Comparison of ENCODE assay signal across 14 cellular contexts in the genomic region with DNA sequence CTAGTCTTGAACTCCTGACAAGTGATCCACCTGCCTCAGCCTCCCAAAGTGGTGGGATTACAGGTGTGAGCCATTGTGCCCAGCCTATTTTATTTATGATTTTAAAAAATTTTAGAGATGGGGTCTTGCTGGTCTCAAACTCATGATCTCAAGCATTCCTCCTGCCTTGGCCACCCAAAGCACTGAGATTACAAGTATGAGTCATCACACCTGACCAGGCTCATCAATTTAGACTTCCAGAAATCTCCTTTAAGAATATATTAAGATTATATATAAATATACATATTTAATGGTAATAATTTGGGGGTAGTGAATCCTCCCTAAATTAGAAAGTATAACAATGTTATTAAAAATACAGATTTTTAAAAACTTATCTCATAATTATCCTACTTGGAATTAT. TPM values are rescaled to one million over a fixed set of nuclear protein-coding genes. Genes with fewer than 3 reads are reported as not detected.
"Had no signal": no experiment of that assay in that cellular context is flagged by ENCODE, and none has a peak within 500 bp of the region (broad histone marks: within the 10 kb centered on the region; RNA-seq: fewer than 3 reads in every experiment).

No MANE protein-coding gene starts in this region.

- DNase-seq: activated CD4-positive, alpha-beta memory T cell treated with anti-CD3 and anti-CD28 coated beads, Interleukin-2, amount 10 ng/mL, durations not matched to agents 7 days and 5 days; activated CD8-positive, alpha-beta memory T cell treated with anti-CD3 and anti-CD28 coated beads, Interleukin-2, amount 50 U/mL, for 4 hours; activated T-cell treated with anti-CD3 and anti-CD28 coated beads, Interleukin-2, amount 50 U/mL, for 72 hours; cortex of kidney; effector CD8-positive, alpha-beta T cell; immature natural killer cell; naive thymus-derived CD4-positive, alpha-beta T cell; small intestine; substantia nigra; T-helper 1 cell had no signal

- H3K9me3 ChIP-seq: neutrophil had no signal

- H3K36me3 ChIP-seq: neutrophil had no signal

- H3K27ac Mint-ChIP-seq: activated CD4-positive, alpha-beta memory T cell treated with anti-CD3 and anti-CD28 coated beads, Interleukin-2, amount 10 ng/mL, durations not matched to agents 7 days and 5 days; activated T-cell treated with anti-CD3 and anti-CD28 coated beads, Interleukin-2, amount 50 U/mL, for 72 hours; immature natural killer cell; naive thymus-derived CD4-positive, alpha-beta T cell; stimulated activated memory B cell treated with anti-CD40 and anti-IgM and Interleukin-4, amounts not matched to agents 10 μg/mL and 1 μg/mL and 100 μg/mL, for 72 hours had no signal

- H3K4me1 Mint-ChIP-seq: activated CD4-positive, alpha-beta memory T cell treated with anti-CD3 and anti-CD28 coated beads, Interleukin-2, amount 10 ng/mL, durations not matched to agents 7 days and 5 days; central memory CD8-positive, alpha-beta T cell; immature natural killer cell; naive thymus-derived CD4-positive, alpha-beta T cell; stimulated activated memory B cell treated with anti-CD40 and anti-IgM and Interleukin-4, amounts not matched to agents 10 μg/mL and 1 μg/mL and 100 μg/mL, for 72 hours had no signal

- H3K9me3 Mint-ChIP-seq: activated CD4-positive, alpha-beta memory T cell treated with anti-CD3 and anti-CD28 coated beads, Interleukin-2, amount 10 ng/mL, durations not matched to agents 7 days and 5 days; activated T-cell treated with anti-CD3 and anti-CD28 coated beads, Interleukin-2, amount 50 U/mL, for 72 hours; central memory CD8-positive, alpha-beta T cell; naive thymus-derived CD4-positive, alpha-beta T cell; stimulated activated memory B cell treated with anti-CD40 and anti-IgM and Interleukin-4, amounts not matched to agents 10 μg/mL and 1 μg/mL and 100 μg/mL, for 72 hours had no signal

- H3K27ac ChIP-seq: neutrophil, VCaP had no signal

- H3K36me3 Mint-ChIP-seq: immature natural killer cell; naive thymus-derived CD4-positive, alpha-beta T cell; stimulated activated memory B cell treated with anti-CD40 and anti-IgM and Interleukin-4, amounts not matched to agents 10 μg/mL and 1 μg/mL and 100 μg/mL, for 72 hours had no signal

- H3K4me3 Mint-ChIP-seq: activated CD4-positive, alpha-beta memory T cell treated with anti-CD3 and anti-CD28 coated beads, Interleukin-2, amount 10 ng/mL, durations not matched to agents 7 days and 5 days; activated T-cell treated with anti-CD3 and anti-CD28 coated beads, Interleukin-2, amount 50 U/mL, for 72 hours; central memory CD8-positive, alpha-beta T cell; immature natural killer cell; naive thymus-derived CD4-positive, alpha-beta T cell; stimulated activated memory B cell treated with anti-CD40 and anti-IgM and Interleukin-4, amounts not matched to agents 10 μg/mL and 1 μg/mL and 100 μg/mL, for 72 hours had no signal

RNA-seq across cellular contexts. Expression of a gene that starts 29.1 kb away (rescaled TPM):
- total RNA-seq: activated CD4-positive, alpha-beta memory T cell treated with anti-CD3 and anti-CD28 coated beads, Interleukin-2, amount 10 ng/mL, durations not matched to agents 7 days and 5 days; naive thymus-derived CD4-positive, alpha-beta T cell had no signal
